Comparison of ENCODE assay signal across 19 cellular contexts in the genomic region with DNA sequence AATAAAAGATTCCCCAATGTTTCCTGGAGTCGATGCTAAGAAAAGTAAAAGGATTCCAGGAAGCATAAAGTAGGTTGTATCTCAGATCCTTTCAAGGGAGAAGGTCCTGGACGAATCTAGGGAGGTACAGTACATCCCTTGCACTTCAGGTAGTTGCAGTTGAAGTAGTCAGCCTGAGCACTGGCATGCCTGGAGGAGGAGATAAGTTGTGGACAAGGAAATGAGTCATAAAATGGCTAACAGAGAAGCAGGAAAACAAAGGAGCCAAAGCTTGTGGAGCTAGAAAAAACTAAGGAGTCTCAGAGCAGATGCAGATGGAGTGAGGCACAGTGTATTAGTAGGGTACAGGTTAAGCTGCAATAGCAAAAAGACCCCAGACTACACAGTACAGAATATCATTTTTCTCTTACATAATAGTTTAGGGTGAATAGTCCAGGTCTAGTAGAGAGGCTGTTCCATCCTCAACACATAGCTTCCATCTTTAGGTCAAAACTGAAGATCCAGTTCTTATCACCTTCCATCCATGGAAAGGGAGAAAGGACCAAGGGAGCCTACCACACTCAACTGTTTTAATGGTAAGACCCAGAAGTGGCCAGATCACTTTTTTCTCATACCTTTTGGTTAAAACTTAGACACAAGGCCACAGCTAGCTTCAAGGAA. TPM values are rescaled to one million over a fixed set of nuclear protein-coding genes. Genes with fewer than 3 reads are reported as not detected.
DNase-seq lines count a peak whose midpoint lies in the region; ATAC-seq, FAIRE-seq and TF ChIP-seq lines count a peak whose summit lies in the region.
"Had no signal": no experiment of that assay in that cellular context is flagged by ENCODE, and none has a peak within 500 bp of the region (broad histone marks: within the 10 kb centered on the region; RNA-seq: fewer than 3 reads in every experiment).

No MANE protein-coding gene starts in this region.

- dilution Hi-C loops in keratinocyte (cut with MboI; ENCODE audit: extremely low pct_ligation_motif_present, low sequenced_read_pairs): no loop called here

- no peak overlapping the region for H3K27ac ChIP-seq in PC-9
- no peak overlapping the region for H3K27ac ChIP-seq in keratinocyte (ENCODE audit: control insufficient read depth, insufficient read depth, low read length)
- H3K27ac ChIP-seq in prostate gland: no peak overlapping the region
- H3K27ac ChIP-seq: A549, cardiac muscle cell had no signal

- 0 out of 2 replicates have a peak, but pooled peaks cover 11% of the 10 kb centered on the region for H3K4me1 ChIP-seq in PC-9 (replicated peaks; ENCODE audit: insufficient read depth)
- peaks cover 3% of the 10 kb centered on the region for H3K4me1 ChIP-seq in keratinocyte (ENCODE audit: control insufficient read depth, extremely low read depth, insufficient read depth, low read length)
- no peaks in the 10 kb centered on the region for H3K4me1 ChIP-seq in prostate gland (replicated peaks)
- H3K4me1 ChIP-seq: A549 had no signal

- CTCF ChIA-PET in PC-9 (lab: Charles Lee): no interaction called here

- no peaks in the 10 kb centered on the region for H3K9me2 ChIP-seq in PC-9 (ENCODE audit: insufficient read depth)

- no peak overlapping the region for H3K4me3 ChIP-seq in PC-9
- H3K4me3 ChIP-seq in choroid plexus epithelial cell (ENCODE audit: low read depth, low read length): no peak overlapping the region
- no peak overlapping the region for H3K4me3 ChIP-seq in keratinocyte (ENCODE audit: control insufficient read depth in 2 of 3, extremely low read depth in 1 of 3, insufficient read depth in 2 of 3, low read depth in 1 of 3, low read length in 3 of 3)
- H3K4me3 ChIP-seq in prostate gland: no peak overlapping the region
- H3K4me3 ChIP-seq: A549, cardiac muscle cell had no signal

- POLR2A ChIA-PET in PC-9 (lab: Charles Lee; ENCODE audit: unreplicated experiment): no interaction called here

- H2AFZ ChIP-seq in PC-9: 0 out of 2 replicates have a peak overlapping the region, but pooled peaks have one; percentile 41
- peak overlapping the region; percentile 0 for H2AFZ ChIP-seq in keratinocyte (ENCODE audit: control insufficient read depth, low read length)

- H3F3A ChIP-seq in PC-9 (ENCODE audit: insufficient read depth, low read depth): no peaks in the 10 kb centered on the region

- no peaks in the 10 kb centered on the region for H4K20me1 ChIP-seq in PC-9 (ENCODE audit: insufficient read depth)
- no peaks in the 10 kb centered on the region for H4K20me1 ChIP-seq in keratinocyte (ENCODE audit: control insufficient read depth, extremely low read depth, insufficient read depth, low read length)

- H3K4me2 ChIP-seq in PC-9 (no peak overlapping the region), keratinocyte (ENCODE audit: control insufficient read depth, extremely low read depth, insufficient read depth, low read depth, low read length) (no peak overlapping the region)
- H3K4me2 ChIP-seq: A549 had no signal

- TF ChIP-seq CTCF in PC-9 (conservative IDR thresholded peaks at IDR 0.05) (no peak), choroid plexus epithelial cell (conservative IDR thresholded peaks at IDR 0.05; ENCODE audit: low read depth, low read length) (no peak), keratinocyte (optimal IDR thresholded peaks at IDR 0.05 in 1 of 3, IDR thresholded peaks at IDR 0.05 in 1 of 3, conservative IDR thresholded peaks at IDR 0.05 in 1 of 3; ENCODE audit: extremely low read depth in 1 of 3, insufficient read depth in 2 of 3, low read length in 3 of 3) (no peak), prostate gland (IDR thresholded peaks at IDR 0.05) (no peak)

- FAIRE-seq in keratinocyte (lab: Jason Lieb, UNC): peak; percentile 94
- FAIRE-seq: A549, G401.6 had no signal

- H3K9me1 ChIP-seq in keratinocyte (ENCODE audit: control insufficient read depth, extremely low read depth, insufficient read depth, low read length): no peaks in the 10 kb centered on the region

- BruUV-seq in PC-9 (replicated peaks; lab: Mats Ljungman, UMichigan): no TSS peak

- no peaks in the 10 kb centered on the region for H3K36me3 ChIP-seq in PC-9 (ENCODE audit: low read depth)
- H3K36me3 ChIP-seq in keratinocyte (ENCODE audit: control insufficient read depth in 2 of 2, extremely low read depth in 1 of 2, insufficient read depth in 2 of 2, low read length in 2 of 2): no peaks in the 10 kb centered on the region
- H3K36me3 ChIP-seq in prostate gland: no peaks in the 10 kb centered on the region
- H3K36me3 ChIP-seq: cardiac muscle cell had no signal

- no peak for ATAC-seq in HG02970 (IDR thresholded peaks at IDR 0.05; ENCODE audit: low FRiP score, unreplicated experiment)
- no peak for ATAC-seq in HG03342 (IDR thresholded peaks at IDR 0.05; ENCODE audit: unreplicated experiment)
- ATAC-seq: A549 had no signal

- DNase-seq in ACHN (peak; percentile 19), PC-9 (no peak), choroid plexus epithelial cell (ENCODE audit: low read depth) (peak; percentile 65), keratinocyte (ENCODE audit: low read depth, low spot score) (no peak), prostate gland (ENCODE audit: low spot score) (no peak), cerebellar cortex (ENCODE audit: low spot score) (no peak)
- DNase-seq: activated CD4-positive, CD25-positive, alpha-beta regulatory T cell; activated naive CD4-positive, alpha-beta T cell; CD4-positive, alpha-beta memory T cell; endodermal cell; HFFc6; NCI-H2081 treated with DMSO at 0.1 percent for 48 hours; NCI-H526 had no signal

- H3K9me3 ChIP-seq in PC-9 (ENCODE audit: insufficient read depth, low read depth) (peaks cover 4% of the 10 kb centered on the region; the same call in 1 of the 2 replicates), keratinocyte (ENCODE audit: control insufficient read depth, low read depth, low read length) (no peaks in the 10 kb centered on the region), prostate gland (no peaks in the 10 kb centered on the region)
- H3K9me3 ChIP-seq: A549 had no signal

- TF ChIP-seq POLR2A in prostate gland (IDR thresholded peaks at IDR 0.05): no peak

- no peak overlapping the region for H3K9ac ChIP-seq in keratinocyte (ENCODE audit: control insufficient read depth, extremely low read depth, insufficient read depth, low read length)

- intact Hi-C loops in PC-9 (cut with micrococcal nuclease; ENCODE audit: unreplicated experiment): no loop called here
- intact Hi-C loops in prostate gland (cut with DNase I): no loop called here

- H3K27me3 ChIP-seq in PC-9 (ENCODE audit: insufficient read depth, low read depth) (no peaks in the 10 kb centered on the region), keratinocyte (ENCODE audit: control insufficient read depth, extremely low read depth, insufficient read depth, low read length) (no peaks in the 10 kb centered on the region), prostate gland (replicated peaks; ENCODE audit: insufficient read depth) (no peaks in the 10 kb centered on the region)

- in situ Hi-C loops in ACHN (cut with HindIII; ENCODE audit: low pct_ligation_motif_present, low pct_unique_long_range_greater_than_20kb, low sequenced_read_pairs): no loop called here

- WGBS in prostate gland: 64% methylated on average over 2 of the region's 2 CpGs

- H3K79me2 ChIP-seq in PC-9 (ENCODE audit: low read depth) (no peaks in the 10 kb centered on the region), keratinocyte (ENCODE audit: control insufficient read depth, insufficient read depth, low read length) (no peaks in the 10 kb centered on the region)

RNA-seq across cellular contexts. Expression of gene COL6A5, which starts 41.3 kb away (rescaled TPM):
- total RNA-seq in PC-9 (2021): not detected in 2 replicates
- polyA plus RNA-seq in keratinocyte: not detected in 3 replicates
- polyA plus RNA-seq in keratinocyte (2011; ENCODE audit: low read depth): not detected
- polyA plus RNA-seq in keratinocyte (2011; cell fraction: cytosol; rRNA removed): not detected in 2 replicates
- not detected in 2 replicates for polyA plus RNA-seq in keratinocyte (2011; cell fraction: nucleus; rRNA removed)
- not detected in 2 replicates for polyA plus RNA-seq in keratinocyte (2012; ENCODE audit: low replicate concordance)
- polyA minus RNA-seq in keratinocyte: not detected in 3 replicates
- not detected for polyA minus RNA-seq in keratinocyte (2011; cell fraction: cytosol; rRNA and poly(A)+ RNA removed)
- not detected in 2 replicates for polyA minus RNA-seq in keratinocyte (2011; cell fraction: nucleus; rRNA and poly(A)+ RNA removed)
- total RNA-seq in prostate gland: under 1 TPM in 1 of 2 donors, not detected in 1; 0.57 TPM
- total RNA-seq: cardiac muscle cell; CD4-positive, alpha-beta memory T cell; HFFc6; progenitor cell of endocrine pancreas had no signal
- polyA plus RNA-seq: A549; cardiac muscle cell; CD4-positive, alpha-beta memory T cell had no signal

Comparison
In these comparisons a context has a peak if more than half of its experiments do, and no peak if none do; other contexts are left out.
1. DNase-seq: peak in ACHN (single experiment) and choroid plexus epithelial cell (single experiment); none in PC-9 (0 of 2), keratinocyte (single experiment), prostate gland (single experiment) and cerebellar cortex (single experiment).